Comparison of ENCODE assay signal across 12 cellular contexts in the genomic region with DNA sequence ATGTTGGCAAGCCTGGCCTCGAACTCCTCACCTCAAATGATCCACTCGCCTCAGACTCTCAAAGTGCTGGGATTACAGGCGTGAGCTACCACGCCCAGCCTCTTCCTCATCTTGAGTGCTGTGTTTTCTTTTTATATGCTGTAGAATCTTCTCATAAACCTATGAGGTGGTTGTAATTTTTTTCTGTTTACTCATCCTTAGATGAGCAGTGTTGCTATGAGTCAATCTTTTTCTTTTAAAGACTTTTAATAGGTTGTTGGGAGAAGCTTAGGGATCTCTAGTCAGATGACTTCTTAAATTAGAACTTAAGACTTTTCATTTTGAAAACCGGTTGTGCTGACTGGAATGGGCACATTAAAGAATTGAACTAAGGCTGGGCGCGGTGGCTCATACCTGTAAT. TPM values are rescaled to one million over a fixed set of nuclear protein-coding genes. Genes with fewer than 3 reads are reported as not detected.
DNase-seq lines count a peak whose midpoint lies in the region; ATAC-seq, FAIRE-seq and TF ChIP-seq lines count a peak whose summit lies in the region.
"Had no signal": no experiment of that assay in that cellular context is flagged by ENCODE, and none has a peak within 500 bp of the region (broad histone marks: within the 10 kb centered on the region; RNA-seq: fewer than 3 reads in every experiment).

No MANE protein-coding gene starts in this region.

- H3K27me3 ChIP-seq in astrocyte (ENCODE audit: insufficient read depth, low read length), result no peaks in the 10 kb centered on the region

- intact Hi-C loops in mucosa of descending colon (cut with DNase I, micrococcal nuclease), result no loop called here

- peaks cover 2% of the 10 kb centered on the region for H3K9me3 Mint-ChIP-seq in astrocyte (ENCODE audit: unreplicated experiment)

- H3K4me3 Mint-ChIP-seq in astrocyte (ENCODE audit: unreplicated experiment), result peak overlapping the region; percentile 22

- H3K36me3 ChIP-seq in astrocyte (ENCODE audit: insufficient read depth, low read length), result no peaks in the 10 kb centered on the region
- no peaks in the 10 kb centered on the region for H3K36me3 ChIP-seq in mucosa of descending colon (ENCODE audit: low read depth)

- H3K9ac ChIP-seq in astrocyte (ENCODE audit: low read length), result no peak overlapping the region

- H3K4me1 Mint-ChIP-seq in astrocyte (ENCODE audit: low read depth, unreplicated experiment), result peaks cover 8% of the 10 kb centered on the region

- no peak overlapping the region for H2AFZ ChIP-seq in astrocyte (ENCODE audit: low read depth, low read length)

- H3K4me3 ChIP-seq in astrocyte (ENCODE audit: insufficient read depth, low read depth, low read length), result no peak overlapping the region
- no peak overlapping the region for H3K4me3 ChIP-seq in mucosa of descending colon

- no peaks in the 10 kb centered on the region for H3K36me3 Mint-ChIP-seq in astrocyte (ENCODE audit: low read depth, unreplicated experiment)

- H3K27ac Mint-ChIP-seq in astrocyte (ENCODE audit: unreplicated experiment), result peak overlapping the region; percentile 86

- H3K27ac ChIP-seq in astrocyte (ENCODE audit: low read depth, low read length), result peak overlapping the region; percentile 20

- ATAC-seq in mucosa of descending colon (peak; percentile 89), GM21528 (IDR thresholded peaks at IDR 0.05; ENCODE audit: low FRiP score, unreplicated experiment) (no peak)

- DNase-seq in Caki2 (ENCODE audit: low read depth) (peak; percentile 83), LHCN-M2 (ENCODE audit: low read depth) (peak; percentile 87), astrocyte (ENCODE audit: low read depth) (peak; percentile 85), mucosa of descending colon (peak in 1 of 3 donors; percentile 33), NCI-H69 (lab: John Stamatoyannopoulos, UW) (no peak), NCI-H2081 (lab: John Stamatoyannopoulos, UW) (no peak), SKM-1 (lab: John Stamatoyannopoulos, UW; ENCODE audit: unreplicated experiment) (no peak)
- DNase-seq: activated effector memory CD4-positive, alpha-beta T cell treated with anti-CD3 and anti-CD28 coated beads, Interleukin-2, amount 50 U/mL, for 16 hours; NCI-H2171; stimulated activated CD4-positive, alpha-beta T cell treated with anti-CD3 and anti-CD28 coated beads, Interleukin-12 subunit alpha, Interleukin-12 subunit beta, amount 100 ng/mL, for 4 hours; substantia nigra had no signal

- no peaks in the 10 kb centered on the region for H3K27me3 Mint-ChIP-seq in astrocyte (ENCODE audit: low read depth, unreplicated experiment)

- H3K4me1 ChIP-seq in astrocyte (ENCODE audit: insufficient read depth, low read length), result peaks cover 4% of the 10 kb centered on the region
- H3K4me1 ChIP-seq in mucosa of descending colon (ENCODE audit: low read depth), result no peaks in the 10 kb centered on the region

- no peaks in the 10 kb centered on the region for H3K9me3 ChIP-seq in astrocyte (ENCODE audit: insufficient read depth, low read depth, low read length)
- H3K9me3 ChIP-seq in mucosa of descending colon, result no peaks in the 10 kb centered on the region

- FAIRE-seq in astrocyte (lab: Jason Lieb, UNC), result no peak

- H3K79me2 ChIP-seq in astrocyte (ENCODE audit: insufficient read depth, low read length), result no peaks in the 10 kb centered on the region

- TF ChIP-seq CTCF in astrocyte (IDR thresholded peaks at IDR 0.05; ENCODE audit: insufficient read depth, low read depth, low read length), result no peak
- TF ChIP-seq CTCF in mucosa of descending colon (IDR thresholded peaks at IDR 0.05), result no peak

- in situ Hi-C loops in Caki2 (cut with HindIII; ENCODE audit: low pct_unique_long_range_greater_than_20kb, low sequenced_read_pairs), result no loop called here

- H4K20me1 ChIP-seq in astrocyte (ENCODE audit: insufficient read depth, low read length), result no peaks in the 10 kb centered on the region

- H3K4me2 ChIP-seq in astrocyte (ENCODE audit: low read length), result peak overlapping the region; percentile 51

RNA-seq across cellular contexts. Expression of a gene that starts 8.7 kb away (rescaled TPM):
- total RNA-seq in Caki2 (2014; rRNA removed; shearing (Covaris generic); ENCODE audit: low replicate concordance), result 15.9 and 19.1 TPM in 2 replicates
- 36.4 and 44.1 TPM in 2 replicates for total RNA-seq in LHCN-M2 (2014; rRNA removed)
- polyA plus RNA-seq in LHCN-M2 (2012), result 25.5 TPM
- total RNA-seq in astrocyte, result 108 and 110 TPM in 2 replicates
- 10 to 100 TPM; 62.4 to 68.4 (median 66.2) TPM for total RNA-seq in mucosa of descending colon

Comparison
In these comparisons a context has a peak if more than half of its experiments do, and no peak if none do; other contexts are left out.
1. DNase-seq: peak in Caki2 (single experiment), LHCN-M2 (single experiment) and astrocyte (single experiment); none in NCI-H69 (single experiment), NCI-H2081 (0 of 2) and SKM-1 (single experiment).